ENCODE assay signal across 8 cellular contexts in the genomic region with DNA sequence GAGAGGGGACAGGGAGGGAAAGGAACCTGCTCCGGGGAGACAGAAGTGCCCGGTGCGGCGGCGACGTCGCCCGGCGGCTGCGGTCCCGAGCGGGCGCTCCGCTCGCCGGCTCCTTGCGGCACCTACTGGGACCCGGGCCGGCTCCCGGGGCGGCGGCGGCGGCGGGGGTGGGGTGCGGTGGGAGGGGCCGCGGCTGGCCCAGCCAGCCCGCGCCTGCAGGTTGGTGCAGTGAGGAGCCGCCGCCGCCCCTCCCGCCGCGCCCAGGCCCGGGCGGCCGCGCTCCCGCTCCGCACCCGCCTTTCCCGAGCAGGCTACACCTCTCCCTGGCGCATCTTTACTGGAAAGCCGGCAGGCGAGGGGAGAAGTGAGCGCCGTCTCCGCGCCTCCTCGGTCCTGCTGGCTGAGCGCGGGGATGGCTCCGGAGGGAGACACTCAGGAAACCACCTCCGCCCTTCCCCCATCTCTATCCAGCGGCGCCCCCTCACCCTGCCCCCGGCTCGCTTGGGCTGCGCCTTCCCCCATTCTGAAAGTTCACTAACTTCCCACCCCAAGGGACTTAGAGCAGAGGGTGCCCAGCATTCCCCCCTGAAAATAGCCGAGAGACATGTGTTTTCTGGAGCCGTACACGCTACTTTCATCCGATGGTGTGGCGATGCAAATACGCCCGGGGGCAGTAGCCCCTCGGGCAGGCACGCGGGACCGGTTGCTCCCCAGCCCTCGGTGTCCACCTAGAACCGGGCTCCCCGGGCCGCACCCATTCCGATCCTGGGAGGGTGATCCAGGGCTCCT. TPM values are rescaled to one million over a fixed set of nuclear protein-coding genes. Genes with fewer than 3 reads are reported as not detected.
DNase-seq lines count a peak whose midpoint lies in the region; ATAC-seq and TF ChIP-seq lines count a peak whose summit lies in the region.

PLD5 (minus strand) TSS at position 127 of the 789 bp plus-strand sequence.

- H3K4me1 Mint-ChIP-seq in activated T-cell treated with anti-CD3 and anti-CD28 coated beads, Interleukin-2, amount 50 U/mL, for 4 hours (ENCODE audit: low read depth) = peaks cover 8% of the 10 kb centered on the region
- peaks cover 0 to 18% (median 15%) of the 10 kb centered on the region in 3 donors for H3K4me1 Mint-ChIP-seq in T-cell

- CTCF ChIA-PET in T-cell (lab: Charles Lee) = no interaction called here

- peak within 1 kb of the TSS; percentile 28 to 54 for H3K4me3 ChIP-seq in gastroesophageal sphincter

- H3K9me3 ChIP-seq in gastroesophageal sphincter = no peaks in the 10 kb centered on the region

- TF ChIP-seq EP300 in gastroesophageal sphincter (IDR thresholded peaks at IDR 0.05) = no peak

- no peaks in the 10 kb centered on the region for H3K9me3 Mint-ChIP-seq in activated T-cell treated with anti-CD3 and anti-CD28 coated beads, Interleukin-2, amount 50 U/mL, for 4 hours
- H3K9me3 Mint-ChIP-seq in T-cell = no peaks in the 10 kb centered on the region

- peak within 1 kb of the TSS; percentile 58 for H3K4me3 Mint-ChIP-seq in activated T-cell treated with anti-CD3 and anti-CD28 coated beads, Interleukin-2, amount 50 U/mL, for 4 hours
- peak within 1 kb of the TSS; percentile 29 to 74 (median 49) for H3K4me3 Mint-ChIP-seq in T-cell

- peaks cover 71% of the 10 kb centered on the region for H3K27me3 ChIP-seq in gastroesophageal sphincter

- H3K36me3 Mint-ChIP-seq in activated T-cell treated with anti-CD3 and anti-CD28 coated beads, Interleukin-2, amount 50 U/mL, for 4 hours (ENCODE audit: insufficient read depth) = no peaks in the 10 kb centered on the region
- no peaks in the 10 kb centered on the region for H3K36me3 Mint-ChIP-seq in T-cell

- no peaks in the 10 kb centered on the region for H3K36me3 ChIP-seq in gastroesophageal sphincter

- H3K27me3 Mint-ChIP-seq in activated T-cell treated with anti-CD3 and anti-CD28 coated beads, Interleukin-2, amount 50 U/mL, for 4 hours (ENCODE audit: low read depth) = peaks cover 51% of the 10 kb centered on the region
- H3K27me3 Mint-ChIP-seq in T-cell = peaks cover 54 to 60% of the 10 kb centered on the region in 2 donors

- DNase-seq in activated T-cell treated with anti-CD3 and anti-CD28 coated beads, Interleukin-2, amount 50 U/mL, for 4 hours = no peak
- DNase-seq in activated T-cell treated with anti-CD3 and anti-CD28 coated beads for 4 hours (no peak), T-cell (no peak), retina (peak; percentile 67), SIG-M5 treated with dmso at 0.1 percent for 504 hours (lab: John Stamatoyannopoulos, UW; ENCODE audit: unreplicated experiment) (no peak)

- TF ChIP-seq CTCF in gastroesophageal sphincter (IDR thresholded peaks at IDR 0.05) = no peak

- peaks cover 0 to 22% (median 9%) of the 10 kb centered on the region in 3 donors for H3K4me1 ChIP-seq in gastroesophageal sphincter

- POLR2A ChIA-PET in T-cell (lab: Charles Lee) = no interaction called here

- 0 to 3% methylated on average over 2 to 14 of the region's 77 CpGs for whole genome bisulfite sequencing in gastroesophageal sphincter (ENCODE audit: low coverage in 1 of 2), 2 donors

- peak; percentile 15 to 17 for ATAC-seq in activated T-cell treated with anti-CD3 and anti-CD28 coated beads, Interleukin-2, amount 50 U/mL, for 4 hours
- ATAC-seq in T-cell (replicated peaks in 1 of 4) (no peak), gastroesophageal sphincter (peak; percentile 46), GM18517 (IDR thresholded peaks at IDR 0.05; ENCODE audit: unreplicated experiment) (no peak), GM21360 (IDR thresholded peaks at IDR 0.05; ENCODE audit: unreplicated experiment) (no peak)

- no peak within 1 kb of the TSS for H3K27ac Mint-ChIP-seq in T-cell

- TF ChIP-seq POLR2A in gastroesophageal sphincter (IDR thresholded peaks at IDR 0.05) = no peak

- no peak within 1 kb of the TSS for H3K27ac ChIP-seq in gastroesophageal sphincter

RNA-seq across cellular contexts. Expression of gene PLD5, which starts in this region (rescaled TPM):
- not detected for total RNA-seq in activated T-cell treated with anti-CD3 and anti-CD28 coated beads, Interleukin-2, amount 50 U/mL, for 4 hours
- total RNA-seq in T-cell (not detected), gastroesophageal sphincter (1 to 10 TPM in 2 of 4 donors, under 1 TPM in 2; 0.37 to 1.4 (median 0.92) TPM)

Comparison
In these comparisons a context has a peak if more than half of its experiments do, and no peak if none do; other contexts are left out.
1. Peak in ATAC-seq in activated T-cell treated with anti-CD3 and anti-CD28 coated beads, Interleukin-2, amount 50 U/mL, for 4 hours; RNA of the gene not detected or under 1 TPM.